ENCODE assay signal across 22 cellular contexts in genomic region chr10:118521415-118522117, GRCh38.
DNase-seq lines count a peak whose midpoint lies in the region; ATAC-seq and TF ChIP-seq lines count a peak whose summit lies in the region.
"Had no signal": no experiment of that assay in that cellular context is flagged by ENCODE, and none has a peak within 500 bp of the region (broad histone marks: within the 10 kb centered on the region; RNA-seq: fewer than 3 reads in every experiment).

No MANE protein-coding gene starts in this region.

- peak overlapping the region; percentile 76 for H3K27ac Mint-ChIP-seq in activated naive CD4-positive, alpha-beta T cell treated with anti-CD3 and anti-CD28 coated beads, Interleukin-2, amount 10 ng/mL, durations not matched to agents 7 days and 5 days
- peak overlapping the region in 1 of 2 donors; percentile 46 for H3K27ac Mint-ChIP-seq in stimulated activated naive CD8-positive, alpha-beta T cell treated with anti-CD3 and anti-CD28 coated beads, Interleukin-15, amount 100 ng/mL, for 72 hours
- H3K27ac Mint-ChIP-seq: CD4-positive, alpha-beta memory T cell had no signal

- peaks cover 5% of the 10 kb centered on the region for H3K9me3 Mint-ChIP-seq in activated naive CD4-positive, alpha-beta T cell treated with anti-CD3 and anti-CD28 coated beads, Interleukin-2, amount 10 ng/mL, durations not matched to agents 7 days and 5 days
- H3K9me3 Mint-ChIP-seq in stimulated activated naive CD8-positive, alpha-beta T cell treated with anti-CD3 and anti-CD28 coated beads, Interleukin-15, amount 100 ng/mL, for 72 hours: no peaks in the 10 kb centered on the region

- no peaks in the 10 kb centered on the region for H3K36me3 Mint-ChIP-seq in activated naive CD4-positive, alpha-beta T cell treated with anti-CD3 and anti-CD28 coated beads, Interleukin-2, amount 10 ng/mL, durations not matched to agents 7 days and 5 days

- intact Hi-C loops in left colon (cut with DNase I, micrococcal nuclease): no loop called here

- TF ChIP-seq CTCF in RWPE1 (conservative IDR thresholded peaks at IDR 0.05; ENCODE audit: low read depth): no peak

- CTCF ChIA-PET in activated naive CD4-positive, alpha-beta T cell treated with anti-CD3 and anti-CD28 coated beads, Interleukin-2, amount 10 ng/mL, durations not matched to agents 7 days and 5 days (lab: Charles Lee): interaction anchor here (0.9 kb wide), 1 partner anchor 101 kb away, joined by 3 read pairs; no protein-coding TSS in a partner anchor
- CTCF ChIA-PET in RWPE1 (lab: Yijun Ruan, JAX): interaction anchor here (1.6 kb wide), 1 partner anchor 17 kb away, joined by 4 read pairs; no protein-coding TSS in a partner anchor

- POLR2A ChIA-PET in RWPE1 (lab: Yijun Ruan, JAX; ENCODE audit: low non-redundant PET): no interaction called here

- H3K4me1 Mint-ChIP-seq in activated naive CD4-positive, alpha-beta T cell treated with anti-CD3 and anti-CD28 coated beads, Interleukin-2, amount 10 ng/mL, durations not matched to agents 7 days and 5 days: peaks cover 38% of the 10 kb centered on the region
- H3K4me1 Mint-ChIP-seq in stimulated activated naive CD8-positive, alpha-beta T cell treated with anti-CD3 and anti-CD28 coated beads, Interleukin-15, amount 100 ng/mL, for 72 hours: peaks cover 6% of the 10 kb centered on the region
- H3K4me1 Mint-ChIP-seq: CD4-positive, alpha-beta memory T cell had no signal

- peak overlapping the region; percentile 86; the same call in 1 of the 2 replicates for H3K27ac ChIP-seq in RWPE1
- peak overlapping the region; percentile 95 for H3K27ac ChIP-seq in epithelial cell of prostate
- H3K27ac ChIP-seq: 22Rv1; BLaER1 treated with 17β-estradiol and CSF1 and Interleukin-3, amounts not matched to agents 10 nM and 100 nM had no signal

- H3K27me3 Mint-ChIP-seq in activated naive CD4-positive, alpha-beta T cell treated with anti-CD3 and anti-CD28 coated beads, Interleukin-2, amount 10 ng/mL, durations not matched to agents 7 days and 5 days: peaks cover 11% of the 10 kb centered on the region
- peaks cover 40% of the 10 kb centered on the region for H3K27me3 Mint-ChIP-seq in stimulated activated naive CD8-positive, alpha-beta T cell treated with anti-CD3 and anti-CD28 coated beads, Interleukin-15, amount 100 ng/mL, for 72 hours

- no peak overlapping the region for H3K4me3 Mint-ChIP-seq in activated naive CD4-positive, alpha-beta T cell treated with anti-CD3 and anti-CD28 coated beads, Interleukin-2, amount 10 ng/mL, durations not matched to agents 7 days and 5 days
- H3K4me3 Mint-ChIP-seq in stimulated activated naive CD8-positive, alpha-beta T cell treated with anti-CD3 and anti-CD28 coated beads, Interleukin-15, amount 100 ng/mL, for 72 hours: no peak overlapping the region
- H3K4me3 Mint-ChIP-seq: CD4-positive, alpha-beta memory T cell had no signal

- DNase-seq in DMS53 (lab: John Stamatoyannopoulos, UW) (peak; percentile 9), DMS53 treated with DMSO at 0.1 percent for 48 hours (lab: John Stamatoyannopoulos, UW; ENCODE audit: unreplicated experiment) (no peak), RWPE1 (ENCODE audit: low spot score) (no peak), epithelial cell of prostate (ENCODE audit: low read depth, low spot score) (no peak), left colon (no peak)
- no peak for DNase-seq in activated naive CD4-positive, alpha-beta T cell treated with anti-CD3 and anti-CD28 coated beads, Interleukin-2, amount 10 ng/mL, durations not matched to agents 7 days and 5 days
- DNase-seq in activated naive CD4-positive, alpha-beta T cell treated with anti-CD3 and anti-CD28 coated beads, Interleukin-2, amount 50 U/mL, for 16 hours: no peak
- DNase-seq in stimulated activated naive CD8-positive, alpha-beta T cell treated with anti-CD3 and anti-CD28 coated beads, Interleukin-15, amount 100 ng/mL, for 72 hours: no peak
- DNase-seq: Caco-2; CD4-positive, alpha-beta memory T cell; DMS 273 treated with DMSO at 0.1 percent for 48 hours; GDM1; KG1; NCI-H1092 treated with DMSO at 0.1 percent for 48 hours; NCI-H1436 treated with DMSO at 0.1 percent for 48 hours; NCI-H2029; NCI-H2227 treated with DMSO at 0.1 percent for 48 hours; NCI-H510A; NCI-H748 treated with DMSO at 0.1 percent for 48 hours; SHP77 had no signal

- no peak for ATAC-seq in left colon
- ATAC-seq in stimulated activated naive CD8-positive, alpha-beta T cell treated with anti-CD3 and anti-CD28 coated beads, Interleukin-15, amount 100 ng/mL, for 72 hours: no peak
